8 cellular contexts compared by ENCODE assay signal in the genomic region with DNA sequence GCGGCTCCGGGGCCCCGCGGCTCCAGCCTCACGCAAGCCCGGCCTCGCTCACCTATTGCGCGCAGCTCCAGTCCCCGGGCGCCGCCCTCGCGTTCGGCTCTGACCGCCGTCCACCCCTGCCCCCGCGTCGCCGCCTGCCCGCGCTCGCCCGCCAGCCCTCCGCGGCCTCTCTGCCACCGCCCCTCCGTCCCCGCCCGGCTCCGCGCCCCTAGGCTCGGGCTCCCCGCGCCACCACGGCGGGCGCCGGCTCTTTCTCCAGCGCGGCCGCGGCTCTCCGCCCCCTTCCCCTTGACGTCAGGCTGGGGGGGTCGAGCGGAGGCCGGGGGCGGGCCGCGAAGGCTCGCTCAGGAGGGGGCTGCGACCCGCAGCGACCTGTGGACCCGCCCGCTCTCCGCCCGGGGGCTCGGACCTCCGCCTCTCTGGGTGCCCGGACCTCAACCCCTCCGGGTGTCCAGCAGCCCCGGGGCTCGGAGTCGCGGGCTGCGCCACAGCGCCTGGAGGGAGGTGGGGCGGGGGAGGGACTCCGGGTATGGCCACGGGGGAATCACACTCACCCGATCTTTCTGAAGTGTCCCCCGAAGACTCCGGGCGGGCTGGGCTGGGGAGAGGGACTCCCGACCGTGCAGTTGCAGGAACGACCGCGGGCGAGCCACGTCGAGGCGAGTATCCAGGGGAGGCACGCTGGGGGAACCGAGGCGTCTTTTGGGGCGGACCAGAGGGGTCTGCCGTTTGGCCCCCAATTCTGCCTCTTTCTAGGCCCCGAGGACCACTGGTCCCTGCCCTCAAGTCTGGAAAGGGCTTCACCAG. TPM values are rescaled to one million over a fixed set of nuclear protein-coding genes. Genes with fewer than 3 reads are reported as not detected.
DNase-seq lines count a peak whose midpoint lies in the region; ATAC-seq and TF ChIP-seq lines count a peak whose summit lies in the region.

A gene with protein sequence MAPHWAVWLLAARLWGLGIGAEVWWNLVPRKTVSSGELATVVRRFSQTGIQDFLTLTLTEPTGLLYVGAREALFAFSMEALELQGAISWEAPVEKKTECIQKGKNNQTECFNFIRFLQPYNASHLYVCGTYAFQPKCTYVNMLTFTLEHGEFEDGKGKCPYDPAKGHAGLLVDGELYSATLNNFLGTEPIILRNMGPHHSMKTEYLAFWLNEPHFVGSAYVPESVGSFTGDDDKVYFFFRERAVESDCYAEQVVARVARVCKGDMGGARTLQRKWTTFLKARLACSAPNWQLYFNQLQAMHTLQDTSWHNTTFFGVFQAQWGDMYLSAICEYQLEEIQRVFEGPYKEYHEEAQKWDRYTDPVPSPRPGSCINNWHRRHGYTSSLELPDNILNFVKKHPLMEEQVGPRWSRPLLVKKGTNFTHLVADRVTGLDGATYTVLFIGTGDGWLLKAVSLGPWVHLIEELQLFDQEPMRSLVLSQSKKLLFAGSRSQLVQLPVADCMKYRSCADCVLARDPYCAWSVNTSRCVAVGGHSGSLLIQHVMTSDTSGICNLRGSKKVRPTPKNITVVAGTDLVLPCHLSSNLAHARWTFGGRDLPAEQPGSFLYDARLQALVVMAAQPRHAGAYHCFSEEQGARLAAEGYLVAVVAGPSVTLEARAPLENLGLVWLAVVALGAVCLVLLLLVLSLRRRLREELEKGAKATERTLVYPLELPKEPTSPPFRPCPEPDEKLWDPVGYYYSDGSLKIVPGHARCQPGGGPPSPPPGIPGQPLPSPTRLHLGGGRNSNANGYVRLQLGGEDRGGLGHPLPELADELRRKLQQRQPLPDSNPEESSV (minus strand): TSS at position 257 of the 807 bp plus-strand sequence. CDS start 2,194 bp downstream, outside the sequence.

- H3K27ac Mint-ChIP-seq in nephron, result peak within 1 kb of the TSS; percentile 94 to 95 (median 94)

- no peak for TF ChIP-seq CTCF in fibroblast of villous mesenchyme (IDR thresholded peaks at IDR 0.05; ENCODE audit: insufficient read depth, low read depth, low read length)
- TF ChIP-seq CTCF in nephron (IDR thresholded peaks at IDR 0.05; ENCODE audit: unreplicated experiment in 3 of 3), result no peak

- peak within 1 kb of the TSS; percentile 88 to 94 (median 92) for H3K4me3 Mint-ChIP-seq in nephron

- ATAC-seq in GM21529 (IDR thresholded peaks at IDR 0.05; ENCODE audit: unreplicated experiment), result no peak

- no peaks in the 10 kb centered on the region for H3K9me3 Mint-ChIP-seq in nephron

- H3K36me3 Mint-ChIP-seq in nephron (ENCODE audit: low read depth), result peaks cover 10% of the 10 kb centered on the region

- DNase-seq in NCI-H1092 treated with DMSO at 0.1 percent for 48 hours (lab: John Stamatoyannopoulos, UW) (peak; percentile 33), NCI-H1092 (lab: John Stamatoyannopoulos, UW) (no peak), NCI-H510A treated with DMSO at 0.1 percent for 48 hours (lab: John Stamatoyannopoulos, UW) (peak; percentile 64), fibroblast of villous mesenchyme (ENCODE audit: low read depth) (no peak), ureter (ENCODE audit: low spot score) (peak; percentile 71)
- peak; percentile 47 for DNase-seq in activated T-helper 9 cell treated with anti-CD3 and anti-CD28 coated beads, Interleukin-2, amount 50 U/mL, for 16 hours (ENCODE audit: low read depth)

- peaks cover 33% of the 10 kb centered on the region for H3K4me1 Mint-ChIP-seq in nephron

- H3K4me3 ChIP-seq in fibroblast of villous mesenchyme (ENCODE audit: low read depth, low read length), result peak within 1 kb of the TSS; percentile 81

- H3K27me3 Mint-ChIP-seq in nephron (ENCODE audit: low read depth), result peaks cover 4% of the 10 kb centered on the region

RNA-seq across cellular contexts. Expression of the gene that starts here (rescaled TPM):
- total RNA-seq in fibroblast of villous mesenchyme (16.4 and 22.5 TPM in 2 replicates), ureter (58.0 TPM)

Comparison
In these comparisons a context has a peak if more than half of its experiments do, and no peak if none do; other contexts are left out.
1. DNase-seq: peak in NCI-H1092 treated with DMSO at 0.1 percent for 48 hours (single experiment), NCI-H510A treated with DMSO at 0.1 percent for 48 hours (single experiment), activated T-helper 9 cell treated with anti-CD3 and anti-CD28 coated beads, Interleukin-2, amount 50 U/mL, for 16 hours (single experiment) and ureter (single experiment); none in NCI-H1092 (single experiment) and fibroblast of villous mesenchyme (single experiment).